Comparison of ENCODE assay signal across 21 cellular contexts in the genomic region with DNA sequence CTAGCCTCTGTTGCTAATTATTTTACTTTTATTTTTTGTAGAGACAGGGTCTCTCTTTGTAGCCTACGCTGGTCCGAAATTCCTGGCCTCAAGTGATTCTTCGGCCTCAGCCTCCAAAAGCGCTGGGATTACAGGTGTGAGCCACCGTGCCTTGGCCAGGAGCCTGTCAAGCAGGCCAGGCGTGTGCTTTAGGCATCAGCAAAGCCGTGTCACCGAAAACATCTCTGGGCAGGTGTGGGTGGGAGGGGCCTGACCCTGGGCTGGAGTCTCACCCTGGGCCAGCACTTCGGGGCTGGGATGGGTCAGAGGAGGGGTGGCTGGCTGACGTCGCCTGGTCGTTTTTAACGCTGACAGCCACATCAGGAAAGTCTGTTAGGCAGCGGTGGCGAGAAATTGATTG.
"Had no signal": no experiment of that assay in that cellular context is flagged by ENCODE, and none has a peak within 500 bp of the region (broad histone marks: within the 10 kb centered on the region; RNA-seq: fewer than 3 reads in every experiment).

No MANE protein-coding gene starts in this region.

- H3K27me3 Mint-ChIP-seq: activated naive CD8-positive, alpha-beta T cell treated with anti-CD3 and anti-CD28 coated beads, Interleukin-2, amount 10 ng/mL, durations not matched to agents 7 days and 5 days; activated T-cell treated with anti-CD3 and anti-CD28 coated beads, Interleukin-2, amount 50 U/mL, for 24 hours; activated T-helper 17 cell treated with anti-CD3 and anti-CD28 coated beads, Interleukin-2, amount 50 U/mL, for 72 hours had no signal

- ATAC-seq: activated T-helper 17 cell treated with anti-CD3 and anti-CD28 coated beads, Interleukin-2, amount 50 U/mL, for 72 hours; gastroesophageal sphincter; heart left ventricle had no signal

- H3K27me3 ChIP-seq: neural progenitor cell, thyroid gland had no signal

- H3K4me3 Mint-ChIP-seq: activated naive CD8-positive, alpha-beta T cell treated with anti-CD3 and anti-CD28 coated beads, Interleukin-2, amount 10 ng/mL, durations not matched to agents 7 days and 5 days; activated T-cell treated with anti-CD3 and anti-CD28 coated beads, Interleukin-2, amount 50 U/mL, for 24 hours; activated T-helper 17 cell treated with anti-CD3 and anti-CD28 coated beads, Interleukin-2, amount 50 U/mL, for 72 hours; naive B cell; neural progenitor cell; stimulated activated naive CD8-positive, alpha-beta T cell treated with anti-CD3 and anti-CD28 coated beads, Interleukin-15, Interleukin-2, amounts not matched to agents 100 ng/mL and 50 ng/mL, for 24 hours had no signal

- H3K4me3 ChIP-seq: coronary artery, esophagus squamous epithelium, gastroesophageal sphincter, heart left ventricle, lung, neural progenitor cell, prostate gland, thyroid gland had no signal

- H3K9me3 Mint-ChIP-seq: activated naive CD8-positive, alpha-beta T cell treated with anti-CD3 and anti-CD28 coated beads, Interleukin-2, amount 10 ng/mL, durations not matched to agents 7 days and 5 days; activated T-cell treated with anti-CD3 and anti-CD28 coated beads, Interleukin-2, amount 50 U/mL, for 24 hours; activated T-helper 17 cell treated with anti-CD3 and anti-CD28 coated beads, Interleukin-2, amount 50 U/mL, for 72 hours; neural progenitor cell; stimulated activated naive CD8-positive, alpha-beta T cell treated with anti-CD3 and anti-CD28 coated beads, Interleukin-15, Interleukin-2, amounts not matched to agents 100 ng/mL and 50 ng/mL, for 24 hours had no signal

- H3K27ac ChIP-seq: coronary artery, esophagus squamous epithelium, gastroesophageal sphincter, heart left ventricle, neural progenitor cell, prostate gland, thyroid gland, VCaP had no signal

- H3K9me3 ChIP-seq: esophagus squamous epithelium, prostate gland, thyroid gland had no signal

- H3K27ac Mint-ChIP-seq: activated naive CD8-positive, alpha-beta T cell treated with anti-CD3 and anti-CD28 coated beads, Interleukin-2, amount 10 ng/mL, durations not matched to agents 7 days and 5 days; activated T-cell treated with anti-CD3 and anti-CD28 coated beads, Interleukin-2, amount 50 U/mL, for 24 hours; activated T-helper 17 cell treated with anti-CD3 and anti-CD28 coated beads, Interleukin-2, amount 50 U/mL, for 72 hours; naive B cell; stimulated activated naive CD8-positive, alpha-beta T cell treated with anti-CD3 and anti-CD28 coated beads, Interleukin-15, Interleukin-2, amounts not matched to agents 100 ng/mL and 50 ng/mL, for 24 hours had no signal

- H3K36me3 ChIP-seq: esophagus squamous epithelium, gastroesophageal sphincter, heart left ventricle, neural progenitor cell, prostate gland, thyroid gland had no signal

- H3K4me1 Mint-ChIP-seq: activated naive CD8-positive, alpha-beta T cell treated with anti-CD3 and anti-CD28 coated beads, Interleukin-2, amount 10 ng/mL, durations not matched to agents 7 days and 5 days; activated T-helper 17 cell treated with anti-CD3 and anti-CD28 coated beads, Interleukin-2, amount 50 U/mL, for 72 hours; naive B cell; neural progenitor cell had no signal

- H3K36me3 Mint-ChIP-seq: activated naive CD8-positive, alpha-beta T cell treated with anti-CD3 and anti-CD28 coated beads, Interleukin-2, amount 10 ng/mL, durations not matched to agents 7 days and 5 days; naive B cell; neural progenitor cell had no signal

- H3K4me1 ChIP-seq: esophagus squamous epithelium, gastroesophageal sphincter, heart left ventricle, neural progenitor cell, prostate gland, thyroid gland had no signal

- DNase-seq: activated CD4-positive, CD25-positive, alpha-beta regulatory T cell treated with anti-CD3 and anti-CD28 coated beads, Interleukin-2, amount 50 U/mL, for 72 hours; activated CD8-positive, alpha-beta memory T cell treated with anti-CD3 and anti-CD28 coated beads for 24 hours; activated CD8-positive, alpha-beta memory T cell treated with anti-CD3 and anti-CD28 coated beads, Interleukin-2, amount 50 U/mL, for 4 hours; activated naive CD4-positive, alpha-beta T cell treated with Interleukin-2 at 50 U/mL for 16 hours; activated naive CD8-positive, alpha-beta T cell treated with anti-CD3 and anti-CD28 coated beads, Interleukin-2, amount 10 ng/mL, durations not matched to agents 7 days and 5 days; activated T-cell treated with anti-CD3 and anti-CD28 coated beads, Interleukin-2, amount 50 U/mL, for 24 hours; amniotic stem cell; esophagus squamous epithelium; naive B cell; stimulated activated CD4-positive, alpha-beta T cell treated with anti-CD3 and anti-CD28 coated beads, Interleukin-1b, Interleukin-23, amount 100 ng/mL, for 48 hours; substantia nigra; thyroid gland had no signal
